ENCODE assay signal across 16 cellular contexts in genomic region chr7:154871483-154871882, GRCh38.
A peak's percentile ranks its signal among the peaks of the same experiment; 100 is the strongest.
DNase-seq lines count a peak whose midpoint lies in the region; ATAC-seq and TF ChIP-seq lines count a peak whose summit lies in the region.
"Had no signal": no experiment of that assay in that cellular context is flagged by ENCODE, and none has a peak within 500 bp of the region (broad histone marks: within the 10 kb centered on the region; RNA-seq: fewer than 3 reads in every experiment).

No MANE protein-coding gene starts in this region.

- peaks cover 9% of the 10 kb centered on the region for H3K27me3 Mint-ChIP-seq in brain
- H3K27me3 Mint-ChIP-seq in stimulated activated memory B cell treated with anti-CD40 and anti-IgM and Interleukin-4, amounts not matched to agents 10 μg/mL and 1 μg/mL and 100 μg/mL, for 72 hours = peaks cover 58% of the 10 kb centered on the region

- H3K27me3 ChIP-seq in mesendoderm (ENCODE audit: insufficient read depth, low read length, poor library complexity) = no peaks in the 10 kb centered on the region

- no peak overlapping the region for H3K27ac ChIP-seq in mesendoderm (ENCODE audit: low read depth, low read length)

- peak; percentile 47 for DNase-seq in NCI-H748 (lab: John Stamatoyannopoulos, UW; ENCODE audit: unreplicated experiment)
- DNase-seq in NCI-H748 treated with DMSO at 0.1 percent for 48 hours (lab: John Stamatoyannopoulos, UW) = no peak
- peak; percentile 61 for DNase-seq in mesendoderm
- DNase-seq in NCI-H524 (lab: John Stamatoyannopoulos, UW) = no peak
- DNase-seq in activated CD4-positive, CD25-positive, alpha-beta regulatory T cell (lab: John Stamatoyannopoulos, UW) = no peak
- DNase-seq: NCI-H1436 treated with DMSO at 0.1 percent for 48 hours, NCI-H2081, NCI-H2227 treated with DMSO at 0.1 percent for 48 hours, NCI-H774, SHP77 treated with DMSO at 0.1 percent for 48 hours had no signal

- no peak overlapping the region for H3K23ac ChIP-seq in mesendoderm (ENCODE audit: low read length)

- no peak overlapping the region for H3K56ac ChIP-seq in mesendoderm (ENCODE audit: low read length)

- no peak overlapping the region for H3K4me3 ChIP-seq in mesendoderm (ENCODE audit: low read length)
- H3K4me3 ChIP-seq: GM12878 had no signal

- WGBS in mesendoderm (ENCODE audit: extremely low coverage, insufficient coverage, low lambda C conversion rate) = no CpG with 5 or more reads among the region's 4 CpGs

- ATAC-seq in GM21515 (IDR thresholded peaks at IDR 0.05; ENCODE audit: unreplicated experiment) = no peak
- ATAC-seq in stimulated activated memory B cell treated with anti-CD40 and anti-IgM and Interleukin-4, amounts not matched to agents 10 μg/mL and 1 μg/mL and 100 μg/mL, for 72 hours = no peak
- ATAC-seq: GM12878 had no signal

- H3K4me1 Mint-ChIP-seq in brain = peaks cover 69% of the 10 kb centered on the region
- peaks cover 10% of the 10 kb centered on the region for H3K4me1 Mint-ChIP-seq in stimulated activated memory B cell treated with anti-CD40 and anti-IgM and Interleukin-4, amounts not matched to agents 10 μg/mL and 1 μg/mL and 100 μg/mL, for 72 hours
- H3K4me1 Mint-ChIP-seq: CD14-positive monocyte had no signal

- no peak overlapping the region for H4K5ac ChIP-seq in mesendoderm (ENCODE audit: low read length)

- H3K9me3 Mint-ChIP-seq in brain = peaks cover 0 to 2% (median 0%) of the 10 kb centered on the region in 5 experiments
- peaks cover 8% of the 10 kb centered on the region for H3K9me3 Mint-ChIP-seq in stimulated activated memory B cell treated with anti-CD40 and anti-IgM and Interleukin-4, amounts not matched to agents 10 μg/mL and 1 μg/mL and 100 μg/mL, for 72 hours

- no peak overlapping the region for H2BK15ac ChIP-seq in mesendoderm (replicated peaks; ENCODE audit: low read depth)

- no peaks in the 10 kb centered on the region for H3K36me3 Mint-ChIP-seq in brain
- no peaks in the 10 kb centered on the region for H3K36me3 Mint-ChIP-seq in stimulated activated memory B cell treated with anti-CD40 and anti-IgM and Interleukin-4, amounts not matched to agents 10 μg/mL and 1 μg/mL and 100 μg/mL, for 72 hours
- H3K36me3 Mint-ChIP-seq: CD14-positive monocyte had no signal

- H4K8ac ChIP-seq in mesendoderm (ENCODE audit: low read depth, low read length) = no peak overlapping the region

- H3K27ac Mint-ChIP-seq in brain = peak overlapping the region; percentile 1 to 90 (median 69)
- H3K27ac Mint-ChIP-seq in stimulated activated memory B cell treated with anti-CD40 and anti-IgM and Interleukin-4, amounts not matched to agents 10 μg/mL and 1 μg/mL and 100 μg/mL, for 72 hours = no peak overlapping the region
- H3K27ac Mint-ChIP-seq: CD14-positive monocyte had no signal

- H3K4me3 Mint-ChIP-seq in brain = peak overlapping the region in 1 of 5 experiments; percentile 7
- no peak overlapping the region for H3K4me3 Mint-ChIP-seq in stimulated activated memory B cell treated with anti-CD40 and anti-IgM and Interleukin-4, amounts not matched to agents 10 μg/mL and 1 μg/mL and 100 μg/mL, for 72 hours
- H3K4me3 Mint-ChIP-seq: CD14-positive monocyte had no signal

- H3K18ac ChIP-seq in mesendoderm (ENCODE audit: low read length) = no peak overlapping the region

- no peak overlapping the region for H3K4ac ChIP-seq in mesendoderm (ENCODE audit: low read depth, low read length)

- H2BK120ac ChIP-seq in mesendoderm (ENCODE audit: low read depth, low read length) = no peak overlapping the region

- H3K9ac ChIP-seq in mesendoderm (ENCODE audit: low read length) = no peak overlapping the region

- H2BK5ac ChIP-seq in mesendoderm (ENCODE audit: low read length) = no peak overlapping the region

- H3K79me1 ChIP-seq in mesendoderm (ENCODE audit: low read length) = no peaks in the 10 kb centered on the region

- no peak overlapping the region for H2AK5ac ChIP-seq in mesendoderm (ENCODE audit: low read length)

- peaks cover 8% of the 10 kb centered on the region for H3K4me1 ChIP-seq in mesendoderm (ENCODE audit: control insufficient read depth, low read depth, low read length)
- H3K4me1 ChIP-seq: Caco-2 had no signal

- no peak overlapping the region for H3K4me2 ChIP-seq in mesendoderm (ENCODE audit: low read length)

- H3K79me2 ChIP-seq in mesendoderm (ENCODE audit: control insufficient read depth, insufficient read depth, low read length) = no peaks in the 10 kb centered on the region

- no peak for TF ChIP-seq CTCF in brain (conservative IDR thresholded peaks at IDR 0.05)

- no peaks in the 10 kb centered on the region for H3K36me3 ChIP-seq in mesendoderm (ENCODE audit: control insufficient read depth, insufficient read depth, low read length)

Comparison
In these comparisons a context has a peak if more than half of its experiments do, and no peak if none do; other contexts are left out.
1. DNase-seq: peak in NCI-H748 (single experiment) and mesendoderm (single experiment); none in NCI-H748 treated with DMSO at 0.1 percent for 48 hours (single experiment), NCI-H524 (0 of 2) and activated CD4-positive, CD25-positive, alpha-beta regulatory T cell (0 of 4).